ENCODE assay signal across 15 cellular contexts in genomic region chr14:62079035-62079434, GRCh38.
DNase-seq lines count a peak whose midpoint lies in the region; ATAC-seq and TF ChIP-seq lines count a peak whose summit lies in the region.
"Had no signal": no experiment of that assay in that cellular context is flagged by ENCODE, and none has a peak within 500 bp of the region (broad histone marks: within the 10 kb centered on the region; RNA-seq: fewer than 3 reads in every experiment).

No MANE protein-coding gene starts in this region.

- peak overlapping the region; percentile 38 to 84 (median 77); a peak in 19 of 22 replicates for H3K4me2 ChIP-seq in BLaER1 treated with 17β-estradiol and CSF1 and Interleukin-3, amounts not matched to agents 10 nM and 100 nM
- H3K4me2 ChIP-seq: A549 had no signal

- H3K27me3 ChIP-seq in BLaER1 treated with 17β-estradiol and CSF1 and Interleukin-3, amounts not matched to agents 10 nM and 100 nM = no peaks in the 10 kb centered on the region
- H3K27me3 ChIP-seq: transverse colon had no signal

- ATAC-seq in HG02885 (IDR thresholded peaks at IDR 0.05; ENCODE audit: poor library complexity, unreplicated experiment) = peak; percentile 50
- ATAC-seq in HG03571 (IDR thresholded peaks at IDR 0.05; ENCODE audit: unreplicated experiment) = peak; percentile 52
- ATAC-seq: A549; naive thymus-derived CD4-positive, alpha-beta T cell had no signal

- no peaks in the 10 kb centered on the region for H3K36me3 ChIP-seq in BLaER1 treated with 17β-estradiol and CSF1 and Interleukin-3, amounts not matched to agents 10 nM and 100 nM
- H3K36me3 ChIP-seq: transverse colon had no signal

- H3K9me3 ChIP-seq in BLaER1 treated with 17β-estradiol and CSF1 and Interleukin-3, amounts not matched to agents 10 nM and 100 nM (replicated peaks in 1 of 11) = peaks cover 0 to 12% (median 3%) of the 10 kb centered on the region in 11 experiments; a peak in 9 of 22 replicates
- H3K9me3 ChIP-seq: A549, transverse colon had no signal

- peak overlapping the region in 2 of 11 experiments; percentile 19 to 29; a peak in 4 of 22 replicates for H3K27ac ChIP-seq in BLaER1 treated with 17β-estradiol and CSF1 and Interleukin-3, amounts not matched to agents 10 nM and 100 nM
- H3K27ac ChIP-seq: A549, transverse colon had no signal

- H4K20me1 ChIP-seq in BLaER1 treated with 17β-estradiol and CSF1 and Interleukin-3, amounts not matched to agents 10 nM and 100 nM = no peaks in the 10 kb centered on the region

- H3K9ac ChIP-seq in BLaER1 treated with 17β-estradiol and CSF1 and Interleukin-3, amounts not matched to agents 10 nM and 100 nM = no peak overlapping the region

- no peak for TF ChIP-seq CTCF in GM20000 (IDR thresholded peaks at IDR 0.05; ENCODE audit: extremely low read depth, missing control alignments)

- DNase-seq in GM20000 (ENCODE audit: low spot score) (peak; percentile 28), pons (ENCODE audit: low spot score) (no peak), hepatic stellate cell (ENCODE audit: low spot score) (no peak)
- no peak for DNase-seq in activated CD4-positive, CD25-positive, alpha-beta regulatory T cell treated with anti-CD3 and anti-CD28 coated beads, Interleukin-2, amount 50 U/mL, for 72 hours
- DNase-seq in activated CD4-positive, CD25-positive, alpha-beta regulatory T cell (lab: John Stamatoyannopoulos, UW) = no peak
- DNase-seq: activated T-cell treated with anti-CD3 and anti-CD28 coated beads, Interleukin-2, amount 50 U/mL, for 48 hours; anterior cingulate cortex; DMS 273 treated with DMSO at 0.1 percent for 48 hours; naive thymus-derived CD4-positive, alpha-beta T cell; NCI-H1436 treated with DMSO at 0.1 percent for 48 hours; transverse colon had no signal

- peaks cover 26 to 69% (median 63%) of the 10 kb centered on the region in 10 experiments for H3K4me1 ChIP-seq in BLaER1 treated with 17β-estradiol and CSF1 and Interleukin-3, amounts not matched to agents 10 nM and 100 nM
- H3K4me1 ChIP-seq: A549, transverse colon had no signal

- peak overlapping the region in 3 of 10 experiments; percentile 12 to 30 (median 14); a peak in 2 of 20 replicates for H3K4me3 ChIP-seq in BLaER1 treated with 17β-estradiol and CSF1 and Interleukin-3, amounts not matched to agents 10 nM and 100 nM
- H3K4me3 ChIP-seq: A549, transverse colon had no signal
